In genomic region chr12:5003025-5003666, GRCh38 we compare ENCODE assay signal across 8 cellular contexts. TPM values are rescaled to one million over a fixed set of nuclear protein-coding genes. Genes with fewer than 3 reads are reported as not detected.
A peak's percentile ranks its signal among the peaks of the same experiment; 100 is the strongest.
DNase-seq lines count a peak whose midpoint lies in the region; ATAC-seq and TF ChIP-seq lines count a peak whose summit lies in the region.

No MANE protein-coding gene starts in this region.

- H3K4me3 ChIP-seq in fibroblast of the aortic adventitia (ENCODE audit: low read depth, low read length): no peak overlapping the region

- no peaks in the 10 kb centered on the region for H3K9me3 Mint-ChIP-seq in activated CD8-positive, alpha-beta T cell treated with anti-CD3 and anti-CD28 coated beads, Interleukin-2, amount 10 ng/mL, durations not matched to agents 7 days and 5 days (ENCODE audit: insufficient read depth)
- H3K9me3 Mint-ChIP-seq in nephron progenitor cell (no peaks in the 10 kb centered on the region), type B pancreatic cell (no peaks in the 10 kb centered on the region)

- H3K27me3 Mint-ChIP-seq in activated CD8-positive, alpha-beta T cell treated with anti-CD3 and anti-CD28 coated beads, Interleukin-2, amount 10 ng/mL, durations not matched to agents 7 days and 5 days (ENCODE audit: low read depth): peaks cover 11% of the 10 kb centered on the region
- peaks cover 50% of the 10 kb centered on the region for H3K27me3 Mint-ChIP-seq in nephron progenitor cell (ENCODE audit: low read depth, poor library complexity)
- H3K27me3 Mint-ChIP-seq in type B pancreatic cell: peaks cover 59% of the 10 kb centered on the region

- POLR2A ChIA-PET in activated CD8-positive, alpha-beta T cell treated with anti-CD3 and anti-CD28 coated beads, Interleukin-2, amount 10 ng/mL, durations not matched to agents 7 days and 5 days (lab: Charles Lee): no interaction called here

- no peaks in the 10 kb centered on the region for H3K4me1 Mint-ChIP-seq in activated CD8-positive, alpha-beta T cell treated with anti-CD3 and anti-CD28 coated beads, Interleukin-2, amount 10 ng/mL, durations not matched to agents 7 days and 5 days (ENCODE audit: low read depth)
- H3K4me1 Mint-ChIP-seq in nephron progenitor cell: no peaks in the 10 kb centered on the region
- no peaks in the 10 kb centered on the region for H3K4me1 Mint-ChIP-seq in type B pancreatic cell (ENCODE audit: unreplicated experiment)

- TF ChIP-seq CTCF in fibroblast of the aortic adventitia (IDR thresholded peaks at IDR 0.05; ENCODE audit: insufficient read depth, low read length): peak; percentile 100
- peak; percentile 99 for TF ChIP-seq CTCF in nephron progenitor cell (IDR thresholded peaks at IDR 0.05)
- TF ChIP-seq CTCF in type B pancreatic cell (conservative IDR thresholded peaks at IDR 0.05): peak; percentile 90

- no peak overlapping the region for H3K27ac Mint-ChIP-seq in activated CD8-positive, alpha-beta T cell treated with anti-CD3 and anti-CD28 coated beads, Interleukin-2, amount 10 ng/mL, durations not matched to agents 7 days and 5 days
- H3K27ac Mint-ChIP-seq in nephron progenitor cell: no peak overlapping the region
- peak overlapping the region; percentile 44 for H3K27ac Mint-ChIP-seq in type B pancreatic cell

- no peaks in the 10 kb centered on the region for H3K36me3 Mint-ChIP-seq in activated CD8-positive, alpha-beta T cell treated with anti-CD3 and anti-CD28 coated beads, Interleukin-2, amount 10 ng/mL, durations not matched to agents 7 days and 5 days (ENCODE audit: low read depth)
- no peaks in the 10 kb centered on the region for H3K36me3 Mint-ChIP-seq in nephron progenitor cell (ENCODE audit: low read depth)
- no peaks in the 10 kb centered on the region for H3K36me3 Mint-ChIP-seq in type B pancreatic cell

- DNase-seq in G401 (ENCODE audit: low spot score) (peak; percentile 89), NCI-H226 (peak; percentile 23), fibroblast of the aortic adventitia (ENCODE audit: low read depth) (peak; percentile 66), nephron progenitor cell (peak; percentile 76), type B pancreatic cell (ENCODE audit: extremely low spot score, unreplicated experiment) (peak; percentile 76)
- DNase-seq in activated CD8-positive, alpha-beta T cell treated with anti-CD3 and anti-CD28 coated beads, Interleukin-2, amount 10 ng/mL, durations not matched to agents 7 days and 5 days: peak; percentile 67

- CTCF ChIA-PET in activated CD8-positive, alpha-beta T cell treated with anti-CD3 and anti-CD28 coated beads, Interleukin-2, amount 10 ng/mL, durations not matched to agents 7 days and 5 days (lab: Charles Lee): interaction anchor here (0.8 to 1.0 kb wide), 2 partner anchors 145 to 148 kb away, joined by 5 to 8 read pairs; no protein-coding TSS in a partner anchor

- peak; percentile 76 for ATAC-seq in HG02852 (IDR thresholded peaks at IDR 0.05; ENCODE audit: unreplicated experiment)
- ATAC-seq in activated CD8-positive, alpha-beta T cell treated with anti-CD3 and anti-CD28 coated beads, Interleukin-2, amount 10 ng/mL, durations not matched to agents 7 days and 5 days: peak; percentile 84
- no peak for ATAC-seq in GM19023 (IDR thresholded peaks at IDR 0.05; ENCODE audit: unreplicated experiment)

- in situ Hi-C loops in G401 (cut with HindIII; ENCODE audit: low sequenced_read_pairs): no loop called here

- H3K4me3 Mint-ChIP-seq in activated CD8-positive, alpha-beta T cell treated with anti-CD3 and anti-CD28 coated beads, Interleukin-2, amount 10 ng/mL, durations not matched to agents 7 days and 5 days: no peak overlapping the region
- H3K4me3 Mint-ChIP-seq in nephron progenitor cell (no peak overlapping the region), type B pancreatic cell (no peak overlapping the region)

RNA-seq across cellular contexts. Expression of gene KCNA5, which starts 40.5 kb away (rescaled TPM):
- not detected in 2 replicates for total RNA-seq in G401 (2014; rRNA removed; shearing (Covaris generic))
- not detected for total RNA-seq in activated CD8-positive, alpha-beta T cell treated with anti-CD3 and anti-CD28 coated beads, Interleukin-2, amount 10 ng/mL, durations not matched to agents 7 days and 5 days
- total RNA-seq in fibroblast of the aortic adventitia (ENCODE audit: low replicate concordance) (not detected in 2 replicates), type B pancreatic cell (ENCODE audit: low replicate concordance) (0.82 and 0.98 TPM in 2 replicates)

Comparison
In these comparisons a context has a peak if more than half of its experiments do, and no peak if none do; other contexts are left out.
1. DNase-seq: peak in every context shown above with its lines; median percentile 89 in G401; 76 in nephron progenitor cell; 76 in type B pancreatic cell; 67 in activated CD8-positive, alpha-beta T cell treated with anti-CD3 and anti-CD28 coated beads, Interleukin-2, amount 10 ng/mL, durations not matched to agents 7 days and 5 days; 66 in fibroblast of the aortic adventitia; 23 in NCI-H226.